Comparison of ENCODE assay signal across 12 cellular contexts in genomic region chr10:127649642-127650041, GRCh38.
A peak's percentile ranks its signal among the peaks of the same experiment; 100 is the strongest.
DNase-seq lines count a peak whose midpoint lies in the region; ATAC-seq and TF ChIP-seq lines count a peak whose summit lies in the region.
"Had no signal": no experiment of that assay in that cellular context is flagged by ENCODE, and none has a peak within 500 bp of the region (broad histone marks: within the 10 kb centered on the region; RNA-seq: fewer than 3 reads in every experiment).

No MANE protein-coding gene starts in this region.

- no peaks in the 10 kb centered on the region for H3K9me3 ChIP-seq in DOHH2 (ENCODE audit: control insufficient read depth, insufficient read depth, low read length)
- H3K9me3 ChIP-seq in HEK293 (ENCODE audit: control insufficient read depth, insufficient read depth, low read depth, low read length): no peaks in the 10 kb centered on the region
- H3K9me3 ChIP-seq in WERI-Rb-1 (ENCODE audit: severe bottlenecking): no peaks in the 10 kb centered on the region
- H3K9me3 ChIP-seq in left lung: no peaks in the 10 kb centered on the region

- TF ChIP-seq CTCF in DOHH2 (IDR thresholded peaks at IDR 0.05; ENCODE audit: low read depth, low read length, poor library complexity, severe bottlenecking) (peak; percentile 47), HEK293 (tag by site-specific recombination; IDR thresholded peaks at IDR 0.05) (no peak), WERI-Rb-1 (IDR thresholded peaks at IDR 0.05; ENCODE audit: low read depth, low read length) (peak; percentile 57), left lung (IDR thresholded peaks at IDR 0.05) (no peak)

- CTCF ChIA-PET in HEK293 (lab: Yijun Ruan, JAX): interaction anchor here (0.6 to 1.3 kb wide), 5 partner anchors 10 to 205 kb away, joined by 3 to 4 read pairs (median 3); no protein-coding TSS in a partner anchor

- H3K4me3 Mint-ChIP-seq in stimulated activated memory B cell treated with anti-CD40 and anti-IgM and Interleukin-4, amounts not matched to agents 10 μg/mL and 1 μg/mL and 100 μg/mL, for 72 hours: no peak overlapping the region
- H3K4me3 Mint-ChIP-seq: natural killer cell treated with Interleukin-12 subunit alpha and Interleukin-12 subunit beta and Interleukin-15 and Interleukin-18, amount 100 ng/mL, for 72 hours had no signal

- no peaks in the 10 kb centered on the region for H3K9me2 ChIP-seq in DOHH2 (replicated peaks; ENCODE audit: control insufficient read depth, low read length)

- no peak overlapping the region for H3K27ac ChIP-seq in DOHH2 (ENCODE audit: low read depth, low read length)
- no peak overlapping the region for H3K27ac ChIP-seq in HEK293 (ENCODE audit: extremely low read depth, low read depth, low read length)
- no peak overlapping the region for H3K27ac ChIP-seq in WERI-Rb-1
- H3K27ac ChIP-seq in left lung: no peak overlapping the region
- H3K27ac ChIP-seq: SK-N-MC had no signal

- peaks cover under 1% of the 10 kb centered on the region for H3K27me3 Mint-ChIP-seq in stimulated activated memory B cell treated with anti-CD40 and anti-IgM and Interleukin-4, amounts not matched to agents 10 μg/mL and 1 μg/mL and 100 μg/mL, for 72 hours

- no peaks in the 10 kb centered on the region for H3K27me3 ChIP-seq in DOHH2 (ENCODE audit: control insufficient read depth, low read length)
- H3K27me3 ChIP-seq in WERI-Rb-1 (ENCODE audit: insufficient read depth, low read depth, severe bottlenecking): no peaks in the 10 kb centered on the region
- H3K27me3 ChIP-seq in left lung: no peaks in the 10 kb centered on the region

- H3K27ac Mint-ChIP-seq in stimulated activated memory B cell treated with anti-CD40 and anti-IgM and Interleukin-4, amounts not matched to agents 10 μg/mL and 1 μg/mL and 100 μg/mL, for 72 hours: no peak overlapping the region
- H3K27ac Mint-ChIP-seq: natural killer cell treated with Interleukin-12 subunit alpha and Interleukin-12 subunit beta and Interleukin-15 and Interleukin-18, amount 100 ng/mL, for 72 hours had no signal

- H3K79me2 ChIP-seq in DOHH2 (ENCODE audit: control insufficient read depth, low read length): no peaks in the 10 kb centered on the region

- intact Hi-C loops in left lung (cut with DNase I): no loop called here

- DNase-seq in WERI-Rb-1: peak; percentile 38
- no peak for DNase-seq in left lung
- no peak for DNase-seq in hepatic stellate cell (ENCODE audit: low spot score)
- DNase-seq in hippocampal formation (lab: John Stamatoyannopoulos, UW): no peak
- DNase-seq: activated CD8-positive, alpha-beta memory T cell treated with anti-CD3 and anti-CD28 coated beads, Interleukin-2, amount 50 U/mL, for 4 hours; NCI-H1417 had no signal

- H3K4me1 Mint-ChIP-seq in stimulated activated memory B cell treated with anti-CD40 and anti-IgM and Interleukin-4, amounts not matched to agents 10 μg/mL and 1 μg/mL and 100 μg/mL, for 72 hours: no peaks in the 10 kb centered on the region

- POLR2A ChIA-PET in HEK293 (lab: Yijun Ruan, JAX): no interaction called here

- no peaks in the 10 kb centered on the region for H3F3A ChIP-seq in DOHH2 (ENCODE audit: control insufficient read depth, insufficient read depth)

- H3K36me3 ChIP-seq in DOHH2 (ENCODE audit: control insufficient read depth, low read length): no peaks in the 10 kb centered on the region
- no peaks in the 10 kb centered on the region for H3K36me3 ChIP-seq in HEK293 (ENCODE audit: control insufficient read depth in 2 of 2, insufficient read depth in 1 of 2, low read length in 2 of 2)
- H3K36me3 ChIP-seq in WERI-Rb-1: no peaks in the 10 kb centered on the region
- H3K36me3 ChIP-seq in left lung: no peaks in the 10 kb centered on the region

- H3K4me2 ChIP-seq in DOHH2 (ENCODE audit: low read length): no peak overlapping the region

- no peaks in the 10 kb centered on the region for H3K36me3 Mint-ChIP-seq in stimulated activated memory B cell treated with anti-CD40 and anti-IgM and Interleukin-4, amounts not matched to agents 10 μg/mL and 1 μg/mL and 100 μg/mL, for 72 hours
- H3K36me3 Mint-ChIP-seq: natural killer cell treated with Interleukin-12 subunit alpha and Interleukin-12 subunit beta and Interleukin-15 and Interleukin-18, amount 100 ng/mL, for 72 hours had no signal

- peaks cover 2% of the 10 kb centered on the region for H3K9me3 Mint-ChIP-seq in stimulated activated memory B cell treated with anti-CD40 and anti-IgM and Interleukin-4, amounts not matched to agents 10 μg/mL and 1 μg/mL and 100 μg/mL, for 72 hours
- H3K9me3 Mint-ChIP-seq: natural killer cell treated with Interleukin-12 subunit alpha and Interleukin-12 subunit beta and Interleukin-15 and Interleukin-18, amount 100 ng/mL, for 72 hours had no signal

- H3K4me3 ChIP-seq in DOHH2 (ENCODE audit: low read length): no peak overlapping the region
- H3K4me3 ChIP-seq in HEK293 (ENCODE audit: low read depth, low read length): no peak overlapping the region
- no peak overlapping the region for H3K4me3 ChIP-seq in WERI-Rb-1 (ENCODE audit: low read depth, low read length)
- H3K4me3 ChIP-seq in left lung: no peak overlapping the region
- H3K4me3 ChIP-seq: SK-N-MC had no signal

- no peaks in the 10 kb centered on the region for H4K20me1 ChIP-seq in DOHH2 (ENCODE audit: control insufficient read depth, insufficient read depth, low read depth, low read length)

- ATAC-seq in left lung: peak; percentile 75
- ATAC-seq in stimulated activated memory B cell treated with anti-CD40 and anti-IgM and Interleukin-4, amounts not matched to agents 10 μg/mL and 1 μg/mL and 100 μg/mL, for 72 hours: no peak
- ATAC-seq in HG03025 (IDR thresholded peaks at IDR 0.05; ENCODE audit: low FRiP score, unreplicated experiment): no peak

- H3K4me1 ChIP-seq in DOHH2 (ENCODE audit: control insufficient read depth, low read length) (no peaks in the 10 kb centered on the region), HEK293 (ENCODE audit: control insufficient read depth, insufficient read depth, low read length) (no peaks in the 10 kb centered on the region), left lung (no peaks in the 10 kb centered on the region)

TF ChIP-seq in HEK293, 187 proteins besides CTCF, POLR2A, EP300 and RAD21:
- TF ChIP-seq ZNF747 (tag by site-specific recombination; IDR thresholded peaks at IDR 0.05): no peak
- peak; percentile 12 for TF ChIP-seq ZNF654 (tag by site-specific recombination; IDR thresholded peaks at IDR 0.05; ENCODE audit: low read depth)
- TF ChIP-seq ZNF513 (tag by site-specific recombination; IDR thresholded peaks at IDR 0.05): peak; percentile 55

Comparison
In these comparisons a context has a peak if more than half of its experiments do, and no peak if none do; other contexts are left out.
1. CTCF ChIP-seq: peak in DOHH2 (single experiment) and WERI-Rb-1 (single experiment); none in HEK293 (single experiment) and left lung (0 of 2).